Comparison of ENCODE assay signal across 17 cellular contexts in the genomic region with DNA sequence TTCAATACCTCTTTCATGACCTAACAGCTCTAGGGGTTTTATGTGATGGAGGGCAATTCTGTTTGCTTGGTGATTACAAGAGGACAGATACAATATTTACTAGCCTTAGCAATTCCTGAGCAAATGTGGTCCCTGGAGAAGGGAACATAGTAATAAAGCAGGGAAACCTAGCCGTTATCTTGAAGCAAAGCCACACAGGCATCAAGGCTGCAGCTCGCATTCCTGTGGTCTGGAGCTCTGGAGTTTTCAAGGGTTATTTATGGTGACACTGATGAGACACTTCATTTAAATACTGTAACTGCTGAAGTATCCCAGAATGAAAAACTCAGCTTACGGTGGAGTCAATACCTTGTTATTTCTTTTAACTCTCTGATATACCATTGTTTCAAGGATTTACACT.
A peak's percentile ranks its signal among the peaks of the same experiment; 100 is the strongest.
DNase-seq lines count a peak whose midpoint lies in the region; ATAC-seq and TF ChIP-seq lines count a peak whose summit lies in the region.
"Had no signal": no experiment of that assay in that cellular context is flagged by ENCODE, and none has a peak within 500 bp of the region (broad histone marks: within the 10 kb centered on the region; RNA-seq: fewer than 3 reads in every experiment).

No MANE protein-coding gene starts in this region.

- ATAC-seq in HG02571 (IDR thresholded peaks at IDR 0.05; ENCODE audit: unreplicated experiment) = no peak
- ATAC-seq: activated naive CD4-positive, alpha-beta T cell treated with anti-CD3 and anti-CD28 coated beads, Interleukin-2, amount 50 U/mL, for 72 hours had no signal

- BruUV-seq in mammary epithelial cell (replicated peaks; lab: Mats Ljungman, UMichigan) = no TSS peak

- H3K4me1 ChIP-seq in mammary epithelial cell (ENCODE audit: insufficient read depth, low read length) = no peaks in the 10 kb centered on the region
- no peaks in the 10 kb centered on the region for H3K4me1 ChIP-seq in breast epithelium

- H3K36me3 ChIP-seq in mammary epithelial cell (ENCODE audit: insufficient read depth, low read length) (no peaks in the 10 kb centered on the region), breast epithelium (no peaks in the 10 kb centered on the region)
- H3K36me3 ChIP-seq: MG63 had no signal

- H3K9me3 ChIP-seq in mammary epithelial cell (replicated peaks; ENCODE audit: insufficient read depth, low read length) (no peaks in the 10 kb centered on the region), breast epithelium (no peaks in the 10 kb centered on the region)
- H3K9me3 ChIP-seq: MG63 had no signal

- H2AFZ ChIP-seq in mammary epithelial cell (ENCODE audit: low read depth, low read length) = no peak overlapping the region

- H3K4me2 ChIP-seq in mammary epithelial cell (ENCODE audit: insufficient read depth, low read depth, low read length) = no peak overlapping the region

- no peak for TF ChIP-seq CTCF in mammary epithelial cell (conservative IDR thresholded peaks at IDR 0.05 in 1 of 2, IDR thresholded peaks at IDR 0.05 in 1 of 2; ENCODE audit: extremely low read depth in 1 of 2, insufficient read depth in 1 of 2, low read depth in 1 of 2, low read length in 2 of 2)
- TF ChIP-seq CTCF in breast epithelium (IDR thresholded peaks at IDR 0.05) = no peak

- H3K4me3 ChIP-seq in mammary epithelial cell (replicated peaks in 1 of 3; ENCODE audit: insufficient read depth in 1 of 3, low read depth in 2 of 3, low read length in 3 of 3) = no peak overlapping the region
- no peak overlapping the region for H3K4me3 ChIP-seq in breast epithelium
- H3K4me3 ChIP-seq: MG63 had no signal

- dilution Hi-C loops in mammary epithelial cell (cut with HindIII; ENCODE audit: low sequenced_read_pairs) = no loop called here

- CTCF ChIA-PET in mammary epithelial cell (lab: Charles Lee; ENCODE audit: low non-redundant PET) = interaction anchor here (0.5 kb wide), 1 partner anchor 37 kb away, joined by 4 read pairs; no protein-coding TSS in a partner anchor

- H3K27me3 ChIP-seq in mammary epithelial cell (ENCODE audit: insufficient read depth, low read length) = no peaks in the 10 kb centered on the region
- no peaks in the 10 kb centered on the region for H3K27me3 ChIP-seq in breast epithelium
- H3K27me3 ChIP-seq: MG63 had no signal

- H3K9ac ChIP-seq in mammary epithelial cell (ENCODE audit: insufficient read depth, low read length) = no peak overlapping the region

- H3K27ac ChIP-seq in mammary epithelial cell (ENCODE audit: insufficient read depth, low read depth, low read length) (no peak overlapping the region), breast epithelium (no peak overlapping the region)
- H3K27ac ChIP-seq: RWPE1 had no signal

- 55% methylated on average over 3 of the region's 3 CpGs for WGBS in mammary epithelial cell (ENCODE audit: low coverage, missing lambda C conversion rate)

- intact Hi-C loops in mammary epithelial cell (cut with micrococcal nuclease) = no loop called here
- intact Hi-C loops in breast epithelium (cut with DNase I; ENCODE audit: low total_unique reads) = no loop called here

- no peaks in the 10 kb centered on the region for H3K79me2 ChIP-seq in mammary epithelial cell (ENCODE audit: insufficient read depth, low read length)

- DNase-seq in mammary epithelial cell (peak; percentile 5), breast epithelium (ENCODE audit: low spot score in 2 of 2) (no peak), amniotic epithelial cell (ENCODE audit: low read depth) (peak; percentile 78), iPS-NIHi7 (ENCODE audit: extremely low spot score) (peak; percentile 10), putamen (ENCODE audit: low spot score) (no peak), NOMO-1 treated with DMSO at 0.1 percent for 48 hours (lab: John Stamatoyannopoulos, UW; ENCODE audit: unreplicated experiment) (no peak), NCI-H82 treated with DMSO at 0.1 percent for 48 hours (lab: John Stamatoyannopoulos, UW; ENCODE audit: unreplicated experiment) (no peak)
- DNase-seq: COR-L47; endodermal cell; kidney glomerular epithelial cell; MG63; NCI-H774; stimulated activated CD4-positive, alpha-beta T cell treated with anti-CD3 and anti-CD28 coated beads, Interleukin-15, amount 100 ng/mL, for 24 hours; substantia nigra had no signal

- TF ChIP-seq POLR2A in breast epithelium (IDR thresholded peaks at IDR 0.05) = no peak

- H4K20me1 ChIP-seq in mammary epithelial cell (ENCODE audit: insufficient read depth, low read length) = no peaks in the 10 kb centered on the region

- in situ Hi-C loops in mammary epithelial cell (cut with MboI; ENCODE audit: low sequenced_read_pairs in 2 of 2) = no loop called here

Comparison
In these comparisons a context has a peak if more than half of its experiments do, and no peak if none do; other contexts are left out.
1. DNase-seq: peak in mammary epithelial cell (single experiment), amniotic epithelial cell (single experiment) and iPS-NIHi7 (single experiment); none in breast epithelium (0 of 2), putamen (single experiment), NOMO-1 treated with DMSO at 0.1 percent for 48 hours (single experiment) and NCI-H82 treated with DMSO at 0.1 percent for 48 hours (single experiment).